15 cellular contexts compared by ENCODE assay signal in the genomic region with DNA sequence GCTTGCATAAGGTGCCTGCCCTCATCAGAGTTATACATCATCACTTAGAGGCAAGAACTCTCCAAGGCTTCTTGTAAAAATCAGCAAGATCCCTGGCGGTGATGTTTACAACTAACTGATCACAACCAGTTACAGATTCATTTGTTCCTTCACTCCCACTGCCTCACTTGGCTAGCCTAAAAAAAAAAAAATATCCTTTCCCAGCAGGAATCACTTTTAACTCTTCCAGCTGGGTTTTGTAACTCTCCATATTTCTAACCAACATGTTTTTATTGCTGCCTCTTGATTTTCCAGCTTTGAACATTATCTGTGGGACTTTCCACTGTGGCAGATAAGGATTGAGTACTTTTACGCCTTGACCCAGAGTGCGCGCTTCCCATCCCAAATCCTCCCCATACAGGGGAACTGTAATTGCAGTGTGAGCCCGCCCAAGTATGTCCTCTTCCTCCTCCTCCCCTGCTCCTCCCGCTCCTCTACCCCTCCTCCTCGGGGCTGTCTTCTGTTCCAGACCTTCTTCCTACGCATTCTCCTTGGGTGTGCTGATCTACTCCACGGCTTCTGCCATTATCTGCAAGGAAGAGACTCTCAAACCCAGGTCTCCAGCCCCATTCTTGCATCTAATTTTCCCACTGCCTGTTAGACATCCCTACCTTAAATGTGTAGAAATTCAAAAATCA. TPM values are rescaled to one million over a fixed set of nuclear protein-coding genes. Genes with fewer than 3 reads are reported as not detected.
DNase-seq lines count a peak whose midpoint lies in the region; ATAC-seq and TF ChIP-seq lines count a peak whose summit lies in the region.
"Had no signal": no experiment of that assay in that cellular context is flagged by ENCODE, and none has a peak within 500 bp of the region (broad histone marks: within the 10 kb centered on the region; RNA-seq: fewer than 3 reads in every experiment).

No MANE protein-coding gene starts in this region.

- CTCF ChIA-PET in activated CD8-positive, alpha-beta T cell treated with anti-CD3 and anti-CD28 coated beads, Interleukin-2, amount 10 ng/mL, durations not matched to agents 7 days and 5 days (lab: Charles Lee): no interaction called here
- CTCF ChIA-PET in activated CD8-positive, alpha-beta T cell treated with anti-CD3 and anti-CD28 coated beads for 36 hours (lab: Charles Lee): interaction anchor here (0.6 to 1.2 kb wide), 2 partner anchors 27 to 234 kb away, joined by 3 to 4 read pairs; no protein-coding TSS in a partner anchor

- peak overlapping the region; percentile 12 for H3K27ac ChIP-seq in mesodermal cell (ENCODE audit: low read depth, low read length, severe bottlenecking)
- H3K27ac ChIP-seq in upper lobe of right lung: no peak overlapping the region

- H3K36me3 Mint-ChIP-seq in activated CD8-positive, alpha-beta T cell treated with anti-CD3 and anti-CD28 coated beads, Interleukin-2, amount 10 ng/mL, durations not matched to agents 7 days and 5 days (ENCODE audit: low read depth): peaks cover 59% of the 10 kb centered on the region
- H3K36me3 Mint-ChIP-seq in activated CD8-positive, alpha-beta T cell treated with anti-CD3 and anti-CD28 coated beads for 36 hours (ENCODE audit: low read depth): peaks cover 41% of the 10 kb centered on the region

- H3K27ac Mint-ChIP-seq in activated CD8-positive, alpha-beta T cell treated with anti-CD3 and anti-CD28 coated beads, Interleukin-2, amount 10 ng/mL, durations not matched to agents 7 days and 5 days: peak overlapping the region; percentile 47
- no peak overlapping the region for H3K27ac Mint-ChIP-seq in activated CD8-positive, alpha-beta T cell treated with anti-CD3 and anti-CD28 coated beads for 36 hours
- H3K27ac Mint-ChIP-seq: activated B cell treated with CpG ODN at 0.5 μM for 24 hours had no signal

- no peaks in the 10 kb centered on the region for H3K27me3 Mint-ChIP-seq in activated CD8-positive, alpha-beta T cell treated with anti-CD3 and anti-CD28 coated beads, Interleukin-2, amount 10 ng/mL, durations not matched to agents 7 days and 5 days (ENCODE audit: low read depth)
- no peaks in the 10 kb centered on the region for H3K27me3 Mint-ChIP-seq in activated CD8-positive, alpha-beta T cell treated with anti-CD3 and anti-CD28 coated beads for 36 hours
- H3K27me3 Mint-ChIP-seq: activated B cell treated with CpG ODN at 0.5 μM for 24 hours had no signal

- intact Hi-C loops in activated CD8-positive, alpha-beta T cell treated with anti-CD3 and anti-CD28 coated beads for 36 hours (cut with micrococcal nuclease): no loop called here
- intact Hi-C loops in upper lobe of right lung (cut with DNase I): no loop called here

- WGBS in mesodermal cell (ENCODE audit: insufficient coverage in 2 of 2), 2 experiments: 86 to 87% methylated on average over 6 to 9 of the region's 9 CpGs

- peaks cover 6% of the 10 kb centered on the region for H3K4me1 ChIP-seq in mesodermal cell (ENCODE audit: control insufficient read depth, insufficient read depth, low read length, poor library complexity, severe bottlenecking)
- H3K4me1 ChIP-seq in upper lobe of right lung: no peaks in the 10 kb centered on the region

- peaks cover 8% of the 10 kb centered on the region for H3K4me1 Mint-ChIP-seq in activated CD8-positive, alpha-beta T cell treated with anti-CD3 and anti-CD28 coated beads, Interleukin-2, amount 10 ng/mL, durations not matched to agents 7 days and 5 days (ENCODE audit: low read depth)
- H3K4me1 Mint-ChIP-seq in activated CD8-positive, alpha-beta T cell treated with anti-CD3 and anti-CD28 coated beads for 36 hours (ENCODE audit: low read depth): peaks cover 6% of the 10 kb centered on the region
- H3K4me1 Mint-ChIP-seq: activated B cell treated with CpG ODN at 0.5 μM for 24 hours had no signal

- H3K4me3 Mint-ChIP-seq in activated CD8-positive, alpha-beta T cell treated with anti-CD3 and anti-CD28 coated beads, Interleukin-2, amount 10 ng/mL, durations not matched to agents 7 days and 5 days: no peak overlapping the region
- H3K4me3 Mint-ChIP-seq in activated CD8-positive, alpha-beta T cell treated with anti-CD3 and anti-CD28 coated beads for 36 hours: no peak overlapping the region
- H3K4me3 Mint-ChIP-seq: activated B cell treated with CpG ODN at 0.5 μM for 24 hours; CD8-positive, alpha-beta T cell had no signal

- H3K4me3 ChIP-seq in fibroblast of villous mesenchyme (ENCODE audit: low read depth, low read length): no peak overlapping the region
- no peak overlapping the region for H3K4me3 ChIP-seq in mesodermal cell (ENCODE audit: extremely low read depth, insufficient read depth, low read length, poor library complexity, severe bottlenecking)
- no peak overlapping the region for H3K4me3 ChIP-seq in upper lobe of right lung

- H3K36me3 ChIP-seq in mesodermal cell (ENCODE audit: control insufficient read depth, insufficient read depth, low read length) (peaks cover 97% of the 10 kb centered on the region), upper lobe of right lung (peaks cover 91% of the 10 kb centered on the region)

- TF ChIP-seq CTCF in activated CD8-positive, alpha-beta T cell treated with anti-CD3 and anti-CD28 coated beads for 36 hours (IDR thresholded peaks at IDR 0.05): no peak
- TF ChIP-seq CTCF in fibroblast of villous mesenchyme (IDR thresholded peaks at IDR 0.05; ENCODE audit: insufficient read depth, low read depth, low read length) (no peak), upper lobe of right lung (IDR thresholded peaks at IDR 0.05) (no peak)

- no peaks in the 10 kb centered on the region for H3K27me3 ChIP-seq in upper lobe of right lung

- no peaks in the 10 kb centered on the region for H3K9me3 Mint-ChIP-seq in activated CD8-positive, alpha-beta T cell treated with anti-CD3 and anti-CD28 coated beads, Interleukin-2, amount 10 ng/mL, durations not matched to agents 7 days and 5 days (ENCODE audit: insufficient read depth)
- no peaks in the 10 kb centered on the region for H3K9me3 Mint-ChIP-seq in activated CD8-positive, alpha-beta T cell treated with anti-CD3 and anti-CD28 coated beads for 36 hours
- H3K9me3 Mint-ChIP-seq: activated B cell treated with CpG ODN at 0.5 μM for 24 hours; CD8-positive, alpha-beta T cell had no signal

- DNase-seq in activated CD8-positive, alpha-beta T cell treated with anti-CD3 and anti-CD28 coated beads, Interleukin-2, amount 10 ng/mL, durations not matched to agents 7 days and 5 days: no peak
- DNase-seq in activated CD8-positive, alpha-beta T cell treated with anti-CD3 and anti-CD28 coated beads for 36 hours: no peak
- DNase-seq in fibroblast of villous mesenchyme (ENCODE audit: low read depth): peak; percentile 90
- DNase-seq in upper lobe of right lung: peak; percentile 9
- DNase-seq in COLO668 (lab: John Stamatoyannopoulos, UW; ENCODE audit: unreplicated experiment): no peak
- DNase-seq in activated CD4-positive, alpha-beta T cell treated with anti-CD3 and anti-CD28 coated beads, Interleukin-2, amount 50 U/mL, for 1 hour: no peak
- DNase-seq: 8988T; activated B cell treated with CpG ODN at 0.5 μM for 24 hours; CD8-positive, alpha-beta T cell; GDM1; NCI-H1436; NCI-H446; stimulated activated CD4-positive, alpha-beta T cell treated with anti-CD3 and anti-CD28 coated beads, Interleukin-4, amount 100 ng/mL, for 1 hour had no signal

- POLR2A ChIA-PET in activated CD8-positive, alpha-beta T cell treated with anti-CD3 and anti-CD28 coated beads, Interleukin-2, amount 10 ng/mL, durations not matched to agents 7 days and 5 days (lab: Charles Lee): interaction anchor here (0.7 kb wide), 1 partner anchor 21 kb away, joined by 3 read pairs; no protein-coding TSS in a partner anchor
- POLR2A ChIA-PET in activated CD8-positive, alpha-beta T cell treated with anti-CD3 and anti-CD28 coated beads for 36 hours (lab: Charles Lee): interaction anchor here (1.0 kb wide), 1 partner anchor 9 kb away, joined by 3 read pairs; no protein-coding TSS in a partner anchor

- H3K9me3 ChIP-seq in mesodermal cell (ENCODE audit: control insufficient read depth, low read length) (no peaks in the 10 kb centered on the region), upper lobe of right lung (no peaks in the 10 kb centered on the region)

- no peak for ATAC-seq in activated CD8-positive, alpha-beta T cell treated with anti-CD3 and anti-CD28 coated beads, Interleukin-2, amount 10 ng/mL, durations not matched to agents 7 days and 5 days
- no peak for ATAC-seq in activated CD8-positive, alpha-beta T cell treated with anti-CD3 and anti-CD28 coated beads for 36 hours
- ATAC-seq in upper lobe of right lung (no peak), HG03025 (IDR thresholded peaks at IDR 0.05; ENCODE audit: low FRiP score, unreplicated experiment) (no peak)
- ATAC-seq: CD8-positive, alpha-beta T cell had no signal

RNA-seq across cellular contexts. Expression of a gene that starts 43.4 kb away (rescaled TPM):
- 1 to 10 TPM; 4.6 to 5.8 TPM for total RNA-seq in activated CD8-positive, alpha-beta T cell treated with anti-CD3 and anti-CD28 coated beads, Interleukin-2, amount 10 ng/mL, durations not matched to agents 7 days and 5 days
- total RNA-seq in activated CD8-positive, alpha-beta T cell treated with anti-CD3 and anti-CD28 coated beads for 36 hours: 1 to 10 TPM; 7.1 to 8.1 TPM
- 19.4 and 19.6 TPM in 2 replicates for total RNA-seq in fibroblast of villous mesenchyme
- 13.6 TPM for polyA plus RNA-seq in mesodermal cell (2013, experiment 1 of 2)
- 14.9 TPM for polyA plus RNA-seq in mesodermal cell (2013, experiment 2 of 2)
- 12.5 TPM for total RNA-seq in upper lobe of right lung

RNA-seq across cellular contexts. Expression of a gene that starts 43.6 kb away (rescaled TPM):
- 10 to 100 TPM; 54.1 to 55.3 TPM for total RNA-seq in activated CD8-positive, alpha-beta T cell treated with anti-CD3 and anti-CD28 coated beads, Interleukin-2, amount 10 ng/mL, durations not matched to agents 7 days and 5 days
- 10 to 100 TPM; 28.1 to 30.6 TPM for total RNA-seq in activated CD8-positive, alpha-beta T cell treated with anti-CD3 and anti-CD28 coated beads for 36 hours
- total RNA-seq in fibroblast of villous mesenchyme: 43.8 and 48.4 TPM in 2 replicates
- 15.8 TPM for polyA plus RNA-seq in mesodermal cell (2013, experiment 1 of 2)
- 12.4 TPM for polyA plus RNA-seq in mesodermal cell (2013, experiment 2 of 2)
- 50.9 TPM for total RNA-seq in upper lobe of right lung

Comparison
In these comparisons a context has a peak if more than half of its experiments do, and no peak if none do; other contexts are left out.
1. DNase-seq: peak in fibroblast of villous mesenchyme (single experiment) and upper lobe of right lung (single experiment); none in activated CD8-positive, alpha-beta T cell treated with anti-CD3 and anti-CD28 coated beads, Interleukin-2, amount 10 ng/mL, durations not matched to agents 7 days and 5 days (single experiment), activated CD8-positive, alpha-beta T cell treated with anti-CD3 and anti-CD28 coated beads for 36 hours (single experiment), COLO668 (single experiment) and activated CD4-positive, alpha-beta T cell treated with anti-CD3 and anti-CD28 coated beads, Interleukin-2, amount 50 U/mL, for 1 hour (single experiment).